In genomic region chr18:9087144-9087543, GRCh38 we compare ENCODE assay signal across 24 cellular contexts.
"Had no signal": no experiment of that assay in that cellular context is flagged by ENCODE, and none has a peak within 500 bp of the region (broad histone marks: within the 10 kb centered on the region; RNA-seq: fewer than 3 reads in every experiment).

No MANE protein-coding gene starts in this region.

- H3K27me3 Mint-ChIP-seq: activated CD4-positive, alpha-beta T cell treated with anti-CD3 and anti-CD28 coated beads for 36 hours; naive B cell; stimulated activated naive B cell treated with anti-CD40 and anti-IgM and Interleukin-4, amounts not matched to agents 10 μg/mL and 1 μg/mL and 100 μg/mL, for 72 hours had no signal

- H3K27ac Mint-ChIP-seq: stimulated activated naive B cell treated with anti-CD40 and anti-IgM and Interleukin-4, amounts not matched to agents 10 μg/mL and 1 μg/mL and 100 μg/mL, for 72 hours had no signal

- ATAC-seq: activated CD4-positive, alpha-beta T cell treated with anti-CD3 and anti-CD28 coated beads for 36 hours; left lobe of liver; lower lobe of right lung; stimulated activated naive B cell treated with anti-CD40 and anti-IgM and Interleukin-4, amounts not matched to agents 10 μg/mL and 1 μg/mL and 100 μg/mL, for 72 hours had no signal

- H3K9me3 ChIP-seq: adrenal gland, ascending aorta, lower lobe of right lung, sigmoid colon, upper lobe of left lung had no signal

- H3K36me3 Mint-ChIP-seq: naive B cell; stimulated activated naive B cell treated with anti-CD40 and anti-IgM and Interleukin-4, amounts not matched to agents 10 μg/mL and 1 μg/mL and 100 μg/mL, for 72 hours had no signal

- H3K4me3 ChIP-seq: adrenal gland, ascending aorta, lower lobe of right lung, sigmoid colon, SK-N-MC, smooth muscle cell, upper lobe of left lung had no signal

- DNase-seq: activated CD4-positive, alpha-beta T cell treated with anti-CD3 and anti-CD28 coated beads for 36 hours; activated CD8-positive, alpha-beta memory T cell treated with anti-CD3 and anti-CD28 coated beads for 24 hours; adrenal gland; brain microvascular endothelial cell; caudate nucleus; dermis blood vessel endothelial cell; effector CD8-positive, alpha-beta T cell; erythroblast; foreskin fibroblast; kidney; lower lobe of right lung; mesendoderm; naive B cell; SHP77 treated with DMSO at 0.1 percent for 48 hours; sigmoid colon; stimulated activated CD4-positive, alpha-beta T cell treated with anti-CD3 and anti-CD28 coated beads, Interleukin-15, amount 100 ng/mL, for 24 hours; stimulated activated naive B cell treated with anti-CD40 and anti-IgM and Interleukin-4, amounts not matched to agents 10 μg/mL and 1 μg/mL and 100 μg/mL, for 72 hours; SW 1271; upper lobe of left lung; WERI-Rb-1 had no signal

- H3K36me3 ChIP-seq: adrenal gland, ascending aorta, brain microvascular endothelial cell, lower lobe of right lung, sigmoid colon, upper lobe of left lung, WERI-Rb-1 had no signal

- H3K4me1 ChIP-seq: adrenal gland, ascending aorta, sigmoid colon had no signal

- H3K9me3 Mint-ChIP-seq: naive B cell; stimulated activated naive B cell treated with anti-CD40 and anti-IgM and Interleukin-4, amounts not matched to agents 10 μg/mL and 1 μg/mL and 100 μg/mL, for 72 hours had no signal

- H3K4me3 Mint-ChIP-seq: activated CD4-positive, alpha-beta T cell treated with anti-CD3 and anti-CD28 coated beads for 36 hours; naive B cell; stimulated activated naive B cell treated with anti-CD40 and anti-IgM and Interleukin-4, amounts not matched to agents 10 μg/mL and 1 μg/mL and 100 μg/mL, for 72 hours had no signal
